Comparison of ENCODE assay signal across 27 cellular contexts in genomic region chr16:47026947-47027346, GRCh38.
"Had no signal": no experiment of that assay in that cellular context is flagged by ENCODE, and none has a peak within 500 bp of the region (broad histone marks: within the 10 kb centered on the region; RNA-seq: fewer than 3 reads in every experiment).

No MANE protein-coding gene starts in this region.

- H3K27me3 Mint-ChIP-seq: activated naive CD8-positive, alpha-beta T cell treated with anti-CD3 and anti-CD28 coated beads, Interleukin-2, amount 50 U/mL, for 24 hours; T-helper 17 cell had no signal

- H3K4me3 ChIP-seq: ascending aorta, body of pancreas, cardiac muscle cell, K562, Peyer's patch had no signal

- H3K27ac Mint-ChIP-seq: activated CD8-positive, alpha-beta T cell treated with anti-CD3 and anti-CD28 coated beads, Interleukin-2, amount 10 ng/mL, durations not matched to agents 7 days and 5 days; activated naive CD8-positive, alpha-beta T cell treated with anti-CD3 and anti-CD28 coated beads, Interleukin-2, amount 50 U/mL, for 24 hours; T-helper 17 cell; WTC11 had no signal

- H3K36me3 ChIP-seq: ascending aorta, cardiac muscle cell, Peyer's patch had no signal

- H3K4me1 ChIP-seq: ascending aorta, body of pancreas, Peyer's patch had no signal

- H3K27me3 ChIP-seq: ascending aorta, body of pancreas, cardiac muscle cell, Peyer's patch had no signal

- H3K27ac ChIP-seq: ascending aorta, body of pancreas, cardiac muscle cell, Peyer's patch had no signal

- H3K36me3 Mint-ChIP-seq: WTC11 had no signal

- H3K4me3 Mint-ChIP-seq: activated CD8-positive, alpha-beta T cell treated with anti-CD3 and anti-CD28 coated beads, Interleukin-2, amount 10 ng/mL, durations not matched to agents 7 days and 5 days; activated naive CD8-positive, alpha-beta T cell treated with anti-CD3 and anti-CD28 coated beads, Interleukin-2, amount 50 U/mL, for 24 hours; T-helper 17 cell; WTC11 had no signal

- DNase-seq: activated CD4-positive, alpha-beta T cell treated with anti-CD3 and anti-CD28 coated beads for 48 hours; activated CD4-positive, alpha-beta T cell treated with anti-CD3 and anti-CD28 coated beads, Interleukin-2, amount 50 U/mL, for 4 hours; activated CD4-positive, CD25-positive, alpha-beta regulatory T cell treated with anti-CD3 and anti-CD28 coated beads, Interleukin-2, amount 50 U/mL, for 72 hours; activated CD8-positive, alpha-beta memory T cell treated with anti-CD3 and anti-CD28 coated beads, Interleukin-2, amount 50 U/mL, for 48 hours; activated CD8-positive, alpha-beta T cell treated with anti-CD3 and anti-CD28 coated beads, Interleukin-2, amount 10 ng/mL, durations not matched to agents 7 days and 5 days; activated naive CD4-positive, alpha-beta T cell treated with anti-CD3 and anti-CD28 coated beads, Interleukin-2, amount 50 U/mL, for 16 hours; activated naive CD8-positive, alpha-beta T cell treated with anti-CD3 and anti-CD28 coated beads, Interleukin-2, amount 50 U/mL, for 24 hours; activated T-cell treated with anti-CD3 and anti-CD28 coated beads, Interleukin-2, amount 50 U/mL, for 1 hour; amniotic stem cell; body of pancreas; Karpas-422; NCI-H1048; NCI-H2029; NCI-H2107; NCI-H2171 treated with DMSO at 0.1 percent for 48 hours; NCI-H226; NCI-H526; NCI-H774; NK-92 treated with Interleukin-12 subunit alpha and Interleukin-12 subunit beta, amount 100 ng/mL, for 24 hours; Peyer's patch; SHP77 treated with DMSO at 0.1 percent for 48 hours; T-helper 17 cell; T-helper 9 cell had no signal

- H3K4me1 Mint-ChIP-seq: activated naive CD8-positive, alpha-beta T cell treated with anti-CD3 and anti-CD28 coated beads, Interleukin-2, amount 50 U/mL, for 24 hours had no signal

- H3K9me3 ChIP-seq: ascending aorta, body of pancreas, Peyer's patch had no signal

- H3K9me3 Mint-ChIP-seq: activated naive CD8-positive, alpha-beta T cell treated with anti-CD3 and anti-CD28 coated beads, Interleukin-2, amount 50 U/mL, for 24 hours; WTC11 had no signal

- ATAC-seq: activated CD8-positive, alpha-beta T cell treated with anti-CD3 and anti-CD28 coated beads, Interleukin-2, amount 10 ng/mL, durations not matched to agents 7 days and 5 days; activated naive CD8-positive, alpha-beta T cell treated with anti-CD3 and anti-CD28 coated beads, Interleukin-2, amount 50 U/mL, for 24 hours; body of pancreas; T-helper 17 cell; WTC11 had no signal
